Comparison of ENCODE assay signal across 17 cellular contexts in genomic region chr2:231332388-231332787, GRCh38.
"Had no signal": no experiment of that assay in that cellular context is flagged by ENCODE, and none has a peak within 500 bp of the region (broad histone marks: within the 10 kb centered on the region; RNA-seq: fewer than 3 reads in every experiment).

No MANE protein-coding gene starts in this region.

- H3K27me3 ChIP-seq: breast epithelium, dorsolateral prefrontal cortex, right lobe of liver, stomach had no signal

- H3K27ac ChIP-seq: breast epithelium, dorsolateral prefrontal cortex, psoas muscle, right lobe of liver, stomach, thoracic aorta had no signal

- H3K27me3 Mint-ChIP-seq: T-cell had no signal

- H3K36me3 ChIP-seq: breast epithelium, right lobe of liver had no signal

- DNase-seq: activated CD4-positive, alpha-beta T cell treated with anti-CD3 and anti-CD28 coated beads, Interleukin-2, amount 50 U/mL, for 4 hours; activated CD4-positive, CD25-positive, alpha-beta regulatory T cell treated with anti-CD3 and anti-CD28 coated beads, Interleukin-2, amount 50 U/mL, for 72 hours; activated naive CD4-positive, alpha-beta T cell; activated T-cell treated with anti-CD3 and anti-CD28 coated beads for 4 hours; anterior cingulate cortex; hypothalamus; midbrain; psoas muscle; right lobe of liver; stomach; T-cell; T-helper 9 cell had no signal

- H3K36me3 Mint-ChIP-seq: T-cell had no signal

- H3K27ac Mint-ChIP-seq: T-cell had no signal

- H3K4me1 Mint-ChIP-seq: T-cell had no signal

- H3K4me3 ChIP-seq: breast epithelium, dorsolateral prefrontal cortex, psoas muscle, right lobe of liver, stomach, thoracic aorta had no signal

- H3K9me3 Mint-ChIP-seq: T-cell had no signal

- H3K9me3 ChIP-seq: breast epithelium, psoas muscle, right lobe of liver, stomach, thoracic aorta had no signal

- H3K4me1 ChIP-seq: breast epithelium, psoas muscle, right lobe of liver, stomach had no signal

- H3K4me3 Mint-ChIP-seq: neural crest cell, T-cell had no signal

- ATAC-seq: esophagus mucosa, psoas muscle, right lobe of liver, T-cell had no signal
